ENCODE assay signal across 15 cellular contexts in the genomic region with DNA sequence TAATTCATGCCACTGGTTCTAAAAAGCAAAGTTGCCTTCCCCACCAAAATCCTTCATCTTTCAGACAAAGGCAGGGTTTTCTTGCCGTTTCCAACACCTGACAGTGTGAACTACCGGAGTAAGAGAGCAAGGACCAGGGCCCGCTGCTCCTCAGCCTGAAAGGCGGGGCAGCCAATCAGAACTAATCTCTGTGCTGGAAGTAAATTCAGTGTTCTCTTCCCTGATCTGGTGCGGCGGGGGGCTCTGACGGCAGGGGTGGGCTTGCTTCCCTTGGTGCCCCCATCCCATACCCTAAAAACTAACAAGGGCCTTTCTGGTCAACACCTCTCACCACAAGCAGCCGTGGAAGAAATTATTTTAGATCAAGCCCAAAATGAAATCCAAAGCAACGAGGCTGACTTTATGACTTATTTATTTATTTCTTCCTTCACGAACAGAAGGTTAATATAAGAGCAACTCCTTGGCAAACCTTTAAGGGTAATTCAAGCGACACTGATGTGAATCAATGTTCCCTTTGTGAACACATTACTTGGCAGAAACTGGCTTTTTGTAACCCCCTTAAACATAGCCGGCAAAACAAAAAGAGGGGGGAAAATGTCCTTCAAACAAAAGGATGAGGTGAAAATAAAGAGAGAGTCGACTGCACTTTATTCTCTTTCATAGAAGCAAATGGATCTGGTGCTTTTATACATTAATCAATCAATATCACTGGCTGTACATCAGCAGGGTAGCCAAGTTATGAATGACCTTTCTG.
DNase-seq lines count a peak whose midpoint lies in the region; ATAC-seq and TF ChIP-seq lines count a peak whose summit lies in the region.
"Had no signal": no experiment of that assay in that cellular context is flagged by ENCODE, and none has a peak within 500 bp of the region (broad histone marks: within the 10 kb centered on the region; RNA-seq: fewer than 3 reads in every experiment).

No MANE protein-coding gene starts in this region.

- peak overlapping the region; percentile 26 for H3K4me2 ChIP-seq in neural progenitor cell

- H3K9ac ChIP-seq in neural progenitor cell: no peak overlapping the region

- no peak for TF ChIP-seq EP300 in esophagus muscularis mucosa (IDR thresholded peaks at IDR 0.05)

- peaks cover 61% of the 10 kb centered on the region for H3K4me1 Mint-ChIP-seq in neural progenitor cell

- H3K79me2 ChIP-seq in neural progenitor cell (ENCODE audit: low read depth): no peaks in the 10 kb centered on the region

- H3K9me3 Mint-ChIP-seq in neural progenitor cell: no peaks in the 10 kb centered on the region
- H3K9me3 Mint-ChIP-seq: WTC11 had no signal

- peaks cover 20% of the 10 kb centered on the region for H4K20me1 ChIP-seq in neural progenitor cell (ENCODE audit: low read depth)

- H3K27me3 ChIP-seq in ascending aorta (no peaks in the 10 kb centered on the region), esophagus muscularis mucosa (no peaks in the 10 kb centered on the region), neural progenitor cell (peaks cover 12% of the 10 kb centered on the region), thyroid gland (no peaks in the 10 kb centered on the region), WERI-Rb-1 (ENCODE audit: insufficient read depth, low read depth, severe bottlenecking) (no peaks in the 10 kb centered on the region)
- H3K27me3 ChIP-seq: Peyer's patch had no signal

- H3K27me3 Mint-ChIP-seq in neural progenitor cell (ENCODE audit: insufficient read depth, low read depth): peaks cover 5% of the 10 kb centered on the region

- H3K27ac ChIP-seq in ascending aorta: peak overlapping the region; percentile 85 to 89
- H3K27ac ChIP-seq in esophagus muscularis mucosa (replicated peaks in 1 of 4): peak overlapping the region in 3 of 4 donors; percentile 25 to 69 (median 63)
- no peak overlapping the region for H3K27ac ChIP-seq in neural progenitor cell
- H3K27ac ChIP-seq in thyroid gland: peak overlapping the region; percentile 41 to 77 (median 72)
- H3K27ac ChIP-seq in WERI-Rb-1: no peak overlapping the region

- TF ChIP-seq POLR2A in esophagus muscularis mucosa (IDR thresholded peaks at IDR 0.05; ENCODE audit: low read depth): no peak
- no peak for TF ChIP-seq POLR2A in thyroid gland (IDR thresholded peaks at IDR 0.05)

- H3K27ac Mint-ChIP-seq in neural progenitor cell: peak overlapping the region; percentile 96
- H3K27ac Mint-ChIP-seq: immature natural killer cell, WTC11 had no signal

- no peak for ATAC-seq in HG03460 (IDR thresholded peaks at IDR 0.05; ENCODE audit: unreplicated experiment)
- ATAC-seq in HG02798 (IDR thresholded peaks at IDR 0.05; ENCODE audit: poor library complexity, unreplicated experiment): no peak
- no peak for ATAC-seq in GM18873 (IDR thresholded peaks at IDR 0.05; ENCODE audit: low FRiP score, unreplicated experiment)
- ATAC-seq: stimulated activated naive CD8-positive, alpha-beta T cell treated with anti-CD3 and anti-CD28 coated beads, Interleukin-15, Interleukin-2, amounts not matched to agents 100 U/mL and 50 U/mL, for 24 hours; WTC11 had no signal

- intact Hi-C loops in ascending aorta (cut with DNase I) (no loop called here), esophagus muscularis mucosa (cut with DNase I) (no loop called here), thyroid gland (cut with DNase I) (no loop called here)

- no peak for TF ChIP-seq CTCF in ascending aorta (IDR thresholded peaks at IDR 0.05)
- TF ChIP-seq CTCF in esophagus muscularis mucosa (IDR thresholded peaks at IDR 0.05): no peak
- no peak for TF ChIP-seq CTCF in neural progenitor cell (IDR thresholded peaks at IDR 0.05)
- no peak for TF ChIP-seq CTCF in thyroid gland (IDR thresholded peaks at IDR 0.05)
- TF ChIP-seq CTCF in WERI-Rb-1 (IDR thresholded peaks at IDR 0.05; ENCODE audit: low read depth, low read length): no peak

- H3K9me3 ChIP-seq in ascending aorta: no peaks in the 10 kb centered on the region
- no peaks in the 10 kb centered on the region for H3K9me3 ChIP-seq in esophagus muscularis mucosa
- H3K9me3 ChIP-seq in neural progenitor cell (ENCODE audit: low read depth): no peaks in the 10 kb centered on the region
- H3K9me3 ChIP-seq in thyroid gland: no peaks in the 10 kb centered on the region
- no peaks in the 10 kb centered on the region for H3K9me3 ChIP-seq in WERI-Rb-1 (ENCODE audit: severe bottlenecking)
- H3K9me3 ChIP-seq: Peyer's patch had no signal

- H3K4me3 Mint-ChIP-seq in neural progenitor cell: peak overlapping the region; percentile 71
- H3K4me3 Mint-ChIP-seq: immature natural killer cell, WTC11 had no signal

- H3K36me3 ChIP-seq in ascending aorta (no peaks in the 10 kb centered on the region), esophagus muscularis mucosa (no peaks in the 10 kb centered on the region), neural progenitor cell (no peaks in the 10 kb centered on the region), thyroid gland (no peaks in the 10 kb centered on the region), WERI-Rb-1 (no peaks in the 10 kb centered on the region; the same call in 1 of the 2 replicates)
- H3K36me3 ChIP-seq: Peyer's patch had no signal

- DNase-seq in ascending aorta (ENCODE audit: low spot score in 2 of 2) (no peak), esophagus muscularis mucosa (ENCODE audit: extremely low spot score) (no peak), neural progenitor cell (ENCODE audit: low spot score) (peak; percentile 43), thyroid gland (peak in 1 of 2 donors; percentile 22), WERI-Rb-1 (no peak)
- DNase-seq: central memory CD4-positive, alpha-beta T cell; immature natural killer cell; NCI-H2029; NCI-H748 treated with DMSO at 0.1 percent for 48 hours; stimulated activated naive CD8-positive, alpha-beta T cell treated with anti-CD3 and anti-CD28 coated beads, Interleukin-15, Interleukin-2, amounts not matched to agents 100 U/mL and 50 U/mL, for 24 hours had no signal

- peak overlapping the region in 1 of 2 donors; percentile 50 for H3K4me3 ChIP-seq in ascending aorta
- peak overlapping the region in 3 of 4 donors; percentile 20 to 22 (median 20) for H3K4me3 ChIP-seq in esophagus muscularis mucosa
- H3K4me3 ChIP-seq in neural progenitor cell: no peak overlapping the region
- H3K4me3 ChIP-seq in thyroid gland (replicated peaks in 1 of 3): no peak overlapping the region
- H3K4me3 ChIP-seq in WERI-Rb-1 (ENCODE audit: low read depth, low read length): no peak overlapping the region
- H3K4me3 ChIP-seq: Peyer's patch had no signal

- H3K36me3 Mint-ChIP-seq in neural progenitor cell: peaks cover 9% of the 10 kb centered on the region
- H3K36me3 Mint-ChIP-seq: WTC11 had no signal

- WGBS in esophagus muscularis mucosa: 75% methylated on average over 13 of the region's 13 CpGs
- WGBS in thyroid gland, 2 donors: 61 to 67% methylated on average over 13 of the region's 13 CpGs

- H3K4me1 ChIP-seq in ascending aorta (peaks cover 6 to 51% of the 10 kb centered on the region in 2 donors), esophagus muscularis mucosa (peaks cover 4 to 32% (median 29%) of the 10 kb centered on the region in 4 donors), neural progenitor cell (peaks cover 17% of the 10 kb centered on the region), thyroid gland (peaks cover 27% of the 10 kb centered on the region in 2 donors)
- H3K4me1 ChIP-seq: Peyer's patch had no signal

- no peak overlapping the region for H2AFZ ChIP-seq in neural progenitor cell (replicated peaks)

- H3F3A ChIP-seq in neural progenitor cell (ENCODE audit: low read depth): no peaks in the 10 kb centered on the region

Comparison
In these comparisons a context has a peak if more than half of its experiments do, and no peak if none do; other contexts are left out.
1. H3K27ac ChIP-seq: peak in ascending aorta (2 of 2), esophagus muscularis mucosa (3 of 4) and thyroid gland (3 of 3); none in neural progenitor cell (single experiment) and WERI-Rb-1 (single experiment).
2. H3K4me3 ChIP-seq: peak in esophagus muscularis mucosa (3 of 4); none in neural progenitor cell (single experiment), thyroid gland (0 of 3) and WERI-Rb-1 (single experiment).